In genomic region chr11:14518820-14519219, GRCh38 we compare ENCODE assay signal across 10 cellular contexts. TPM values are rescaled to one million over a fixed set of nuclear protein-coding genes. Genes with fewer than 3 reads are reported as not detected.
DNase-seq lines count a peak whose midpoint lies in the region; ATAC-seq, FAIRE-seq and TF ChIP-seq lines count a peak whose summit lies in the region.
"Had no signal": no experiment of that assay in that cellular context is flagged by ENCODE, and none has a peak within 500 bp of the region (broad histone marks: within the 10 kb centered on the region; RNA-seq: fewer than 3 reads in every experiment).

No MANE protein-coding gene starts in this region.

- intact Hi-C loops in Caco-2 (cut with micrococcal nuclease; ENCODE audit: unreplicated experiment), result no loop called here
- intact Hi-C loops in OCI-LY7 (cut with micrococcal nuclease; ENCODE audit: unreplicated experiment), result no loop called here
- intact Hi-C loops in endothelial cell of umbilical vein (cut with micrococcal nuclease), result no loop called here

- CTCF ChIA-PET in Caco-2 (lab: Charles Lee) (no interaction called here), OCI-LY7 (lab: Charles Lee; ENCODE audit: unreplicated experiment) (no interaction called here), endothelial cell of umbilical vein (lab: Charles Lee) (interaction anchor here (1.1 kb wide), 1 partner anchor 64 kb away, joined by 8 read pairs; no protein-coding TSS in a partner anchor)

- peak overlapping the region; percentile 86 for H3K4me2 ChIP-seq in OCI-LY7 (ENCODE audit: low read length)
- peak overlapping the region; percentile 100 for H3K4me2 ChIP-seq in endothelial cell of umbilical vein (ENCODE audit: insufficient read depth, low read length)

- FAIRE-seq in endothelial cell of umbilical vein (lab: Jason Lieb, UNC), result no peak

- no peaks in the 10 kb centered on the region for H3K9me2 ChIP-seq in OCI-LY7 (ENCODE audit: insufficient read depth, low read length)

- H3K9me3 Mint-ChIP-seq in Caco-2 (ENCODE audit: unreplicated experiment), result no peaks in the 10 kb centered on the region
- H3K9me3 Mint-ChIP-seq in osteocyte (ENCODE audit: unreplicated experiment), result no peaks in the 10 kb centered on the region

- H3K4me1 Mint-ChIP-seq in Caco-2 (ENCODE audit: low read depth, unreplicated experiment), result peaks cover 11% of the 10 kb centered on the region
- H3K4me1 Mint-ChIP-seq in osteocyte (ENCODE audit: unreplicated experiment), result peaks cover 24% of the 10 kb centered on the region

- peak overlapping the region; percentile 80 for H3K4me3 ChIP-seq in Caco-2 (ENCODE audit: low read depth, low read length)
- H3K4me3 ChIP-seq in OCI-LY7 (ENCODE audit: low read depth, low read length, poor library complexity, severe bottlenecking), result peak overlapping the region; percentile 94
- H3K4me3 ChIP-seq in endothelial cell of umbilical vein (replicated peaks in 1 of 3; ENCODE audit: insufficient read depth in 1 of 3, low read depth in 1 of 3, low read length in 3 of 3), result peak overlapping the region; percentile 86 to 97 (median 88)

- peak overlapping the region; percentile 96 for H3K27ac Mint-ChIP-seq in Caco-2 (ENCODE audit: unreplicated experiment)
- peak overlapping the region; percentile 97 for H3K27ac Mint-ChIP-seq in osteocyte (ENCODE audit: unreplicated experiment)

- H3K4me3 Mint-ChIP-seq in Caco-2 (ENCODE audit: unreplicated experiment), result peak overlapping the region; percentile 76
- H3K4me3 Mint-ChIP-seq in osteocyte (ENCODE audit: unreplicated experiment), result peak overlapping the region; percentile 92

- H3K9ac ChIP-seq in endothelial cell of umbilical vein (replicated peaks; ENCODE audit: extremely low read depth, insufficient read depth, low read length), result peak overlapping the region; percentile 99

- H3K27me3 ChIP-seq in Caco-2 (replicated peaks; ENCODE audit: control insufficient read depth, insufficient read depth, low read length) (no peaks in the 10 kb centered on the region), endothelial cell of umbilical vein (ENCODE audit: control insufficient read depth in 2 of 2, insufficient read depth in 2 of 2, low read length in 2 of 2) (no peaks in the 10 kb centered on the region)
- H3K27me3 ChIP-seq: adrenal gland had no signal

- H2AFZ ChIP-seq in OCI-LY7 (ENCODE audit: low read length) (no peak overlapping the region), endothelial cell of umbilical vein (ENCODE audit: low read depth, low read length) (no peak overlapping the region)

- dilution Hi-C loops in endothelial cell of umbilical vein (cut with MboI; ENCODE audit: extremely low pct_ligation_motif_present, low sequenced_read_pairs), result no loop called here

- H3K27ac ChIP-seq in OCI-LY7 (ENCODE audit: low read depth, low read length, poor library complexity, severe bottlenecking) (no peak overlapping the region), endothelial cell of umbilical vein (ENCODE audit: insufficient read depth, low read depth, low read length) (peak overlapping the region; percentile 97)

- H3K27me3 Mint-ChIP-seq in Caco-2 (ENCODE audit: insufficient read depth, unreplicated experiment) (no peaks in the 10 kb centered on the region), osteocyte (ENCODE audit: unreplicated experiment) (no peaks in the 10 kb centered on the region)

- POLR2A ChIA-PET in Caco-2 (lab: Charles Lee), result no interaction called here
- POLR2A ChIA-PET in OCI-LY7 (lab: Charles Lee), result interaction anchor here (0.9 to 2.2 kb wide), 6 partner anchors 17 to 373 kb away, joined by 3 to 16 read pairs (median 4); partner anchors contain the start of genes COPB1 and CYP2R1
- POLR2A ChIA-PET in endothelial cell of umbilical vein (lab: Charles Lee), result no interaction called here

- peaks cover 41% of the 10 kb centered on the region for H3K36me3 Mint-ChIP-seq in Caco-2 (ENCODE audit: insufficient read depth, unreplicated experiment)
- peaks cover 21% of the 10 kb centered on the region for H3K36me3 Mint-ChIP-seq in osteocyte (ENCODE audit: unreplicated experiment)

- H3K9me3 ChIP-seq in Caco-2, result no peaks in the 10 kb centered on the region
- H3K9me3 ChIP-seq in OCI-LY7 (ENCODE audit: low read length), result no peaks in the 10 kb centered on the region
- H3K9me3 ChIP-seq in endothelial cell of umbilical vein (replicated peaks; ENCODE audit: control insufficient read depth, insufficient read depth, low read length), result no peaks in the 10 kb centered on the region
- H3K9me3 ChIP-seq: adrenal gland had no signal

- H3K9me1 ChIP-seq in endothelial cell of umbilical vein (replicated peaks; ENCODE audit: control insufficient read depth, extremely low read depth, insufficient read depth, low read length), result no peaks in the 10 kb centered on the region

- TF ChIP-seq CTCF in Caco-2 (IDR thresholded peaks at IDR 0.05; ENCODE audit: insufficient read depth in 1 of 2, low read depth in 1 of 2, low read length in 1 of 2, severe bottlenecking in 1 of 2, unreplicated experiment in 1 of 2), result no peak
- TF ChIP-seq CTCF in OCI-LY7 (conservative IDR thresholded peaks at IDR 0.05; ENCODE audit: low read length), result no peak
- no peak for TF ChIP-seq CTCF in endothelial cell of umbilical vein (IDR thresholded peaks at IDR 0.05; ENCODE audit: extremely low read depth in 1 of 2, insufficient read depth in 1 of 2, low read depth in 1 of 2, low read length in 2 of 2)
- TF ChIP-seq CTCF in osteocyte (IDR thresholded peaks at IDR 0.05), result no peak

- no peak for DNase-seq in Caco-2
- DNase-seq in OCI-LY7 (ENCODE audit: low spot score), result no peak
- no peak for DNase-seq in endothelial cell of umbilical vein (ENCODE audit: low read depth, low spot score)
- DNase-seq in osteocyte (ENCODE audit: extremely low spot score, unreplicated experiment), result no peak
- DNase-seq in COR-L47 (lab: John Stamatoyannopoulos, UW), result no peak
- no peak for DNase-seq in NCI-H526 (lab: John Stamatoyannopoulos, UW)
- no peak for DNase-seq in SW480 (ENCODE audit: low spot score)
- DNase-seq: adrenal gland, NCI-H1105 treated with DMSO at 0.1 percent for 48 hours had no signal

- TF ChIP-seq POLR2A in endothelial cell of umbilical vein (IDR thresholded peaks at IDR 0.05; ENCODE audit: low read depth, low read length), result no peak

- H3K36me3 ChIP-seq in Caco-2 (ENCODE audit: control insufficient read depth, insufficient read depth, low read length), result no peaks in the 10 kb centered on the region; the same call in none of the 2 replicates
- H3K36me3 ChIP-seq in OCI-LY7 (ENCODE audit: insufficient read depth, low read length), result peaks cover 55% of the 10 kb centered on the region
- H3K36me3 ChIP-seq in endothelial cell of umbilical vein (ENCODE audit: control insufficient read depth in 2 of 2, extremely low read depth in 1 of 2, insufficient read depth in 2 of 2, low read length in 2 of 2), result peaks cover 6 to 23% of the 10 kb centered on the region in 2 experiments

- no TSS peak for BruUV-seq in Caco-2 (replicated peaks; lab: Mats Ljungman, UMichigan)
- BruUV-seq in OCI-LY7 (replicated peaks; lab: Mats Ljungman, UMichigan), result no TSS peak
- BruUV-seq in endothelial cell of umbilical vein (replicated peaks; lab: Mats Ljungman, UMichigan), result no TSS peak

- peaks cover 5% of the 10 kb centered on the region; the same call in 1 of the 2 replicates for H4K20me1 ChIP-seq in OCI-LY7 (ENCODE audit: insufficient read depth, low read length)
- peaks cover 6% of the 10 kb centered on the region for H4K20me1 ChIP-seq in endothelial cell of umbilical vein (replicated peaks; ENCODE audit: control insufficient read depth, extremely low read depth, insufficient read depth, low read length)

- H3K4me1 ChIP-seq in Caco-2 (peaks cover 6% of the 10 kb centered on the region; the same call in 1 of the 2 replicates), OCI-LY7 (ENCODE audit: insufficient read depth, low read length, poor library complexity, severe bottlenecking) (peaks cover 19% of the 10 kb centered on the region), endothelial cell of umbilical vein (ENCODE audit: control insufficient read depth, extremely low read depth, insufficient read depth, low read length) (peaks cover 15% of the 10 kb centered on the region)

- ATAC-seq in HG02938 (IDR thresholded peaks at IDR 0.05; ENCODE audit: unreplicated experiment), result no peak

- H3K79me2 ChIP-seq in OCI-LY7 (ENCODE audit: insufficient read depth, low read depth, low read length) (peaks cover 32% of the 10 kb centered on the region), endothelial cell of umbilical vein (ENCODE audit: control insufficient read depth, insufficient read depth, low read length) (peaks cover 37% of the 10 kb centered on the region)

TF ChIP-seq in endothelial cell of umbilical vein, 7 proteins besides CTCF, POLR2A, EP300 and RAD21 (continues in another document):
- no peak for TF ChIP-seq FOS (IDR thresholded peaks at IDR 0.05; ENCODE audit: borderline replicate concordance, insufficient read depth, low read length)
- no peak for TF ChIP-seq JUN (IDR thresholded peaks at IDR 0.05; ENCODE audit: borderline replicate concordance, insufficient read depth, insufficient read length, low read depth)
- no peak for TF ChIP-seq EZH2 (IDR thresholded peaks at IDR 0.05; ENCODE audit: borderline replicate concordance, low read depth, low read length, severe bottlenecking)

RNA-seq across cellular contexts. Expression of gene PSMA1, which starts 1.4 kb away (rescaled TPM):
- total RNA-seq in Caco-2 (2022) (189 and 194 TPM in 2 replicates), OCI-LY7 (2022) (171 TPM in 2 replicates), endothelial cell of umbilical vein (194 and 203 TPM in 2 replicates), osteocyte (116 and 117 TPM in 2 replicates)
- 134 and 173 TPM in 2 replicates for total RNA-seq in OCI-LY7 (2014; rRNA removed; shearing (Covaris generic))
- 185 and 220 TPM in 2 replicates for polyA plus RNA-seq in endothelial cell of umbilical vein
- 178 and 179 TPM in 2 replicates for polyA plus RNA-seq in endothelial cell of umbilical vein (2011; cell fraction: cytosol; rRNA removed)
- polyA plus RNA-seq in endothelial cell of umbilical vein (2011; cell fraction: nucleus; rRNA removed), result 417 and 556 TPM in 2 replicates
- polyA plus RNA-seq in endothelial cell of umbilical vein (2012), result 237 and 350 TPM in 2 replicates
- 135 and 144 TPM in 2 replicates for polyA minus RNA-seq in endothelial cell of umbilical vein
- 90.4 TPM for polyA minus RNA-seq in endothelial cell of umbilical vein (2011; cell fraction: cytosol; rRNA and poly(A)+ RNA removed)
- 56.7 and 88.4 TPM in 2 replicates for polyA minus RNA-seq in endothelial cell of umbilical vein (2011; cell fraction: nucleus; rRNA and poly(A)+ RNA removed)

RNA-seq across cellular contexts. Expression of gene COPB1, which starts 19.2 kb away (rescaled TPM):
- 120 and 125 TPM in 2 replicates for total RNA-seq in Caco-2 (2022)
- 61.1 and 81.7 TPM in 2 replicates for total RNA-seq in OCI-LY7 (2014; rRNA removed; shearing (Covaris generic))
- 93.4 and 98.1 TPM in 2 replicates for total RNA-seq in OCI-LY7 (2022)
- total RNA-seq in endothelial cell of umbilical vein, result 145 and 146 TPM in 2 replicates
- polyA plus RNA-seq in endothelial cell of umbilical vein, result 47.8 and 61.1 TPM in 2 replicates
- polyA plus RNA-seq in endothelial cell of umbilical vein (2011; cell fraction: cytosol; rRNA removed), result 84.2 and 96.6 TPM in 2 replicates
- polyA plus RNA-seq in endothelial cell of umbilical vein (2011; cell fraction: nucleus; rRNA removed), result 101 and 117 TPM in 2 replicates
- 161 and 179 TPM in 2 replicates for polyA plus RNA-seq in endothelial cell of umbilical vein (2012)
- polyA minus RNA-seq in endothelial cell of umbilical vein, result 117 and 149 TPM in 2 replicates
- polyA minus RNA-seq in endothelial cell of umbilical vein (2011; cell fraction: cytosol; rRNA and poly(A)+ RNA removed), result 54.0 TPM
- 84.0 and 113 TPM in 2 replicates for polyA minus RNA-seq in endothelial cell of umbilical vein (2011; cell fraction: nucleus; rRNA and poly(A)+ RNA removed)
- total RNA-seq in osteocyte, result 135 TPM in 2 replicates
